Comparison of ENCODE assay signal across 11 cellular contexts in genomic region chr1:109926662-109927300, GRCh38. TPM values are rescaled to one million over a fixed set of nuclear protein-coding genes. Genes with fewer than 3 reads are reported as not detected.
A peak's percentile ranks its signal among the peaks of the same experiment; 100 is the strongest.
DNase-seq lines count a peak whose midpoint lies in the region; ATAC-seq and TF ChIP-seq lines count a peak whose summit lies in the region.
"Had no signal": no experiment of that assay in that cellular context is flagged by ENCODE, and none has a peak within 500 bp of the region (broad histone marks: within the 10 kb centered on the region; RNA-seq: fewer than 3 reads in every experiment).

No MANE protein-coding gene starts in this region.

- no peak overlapping the region for H3K4me3 ChIP-seq in duodenal mucosa (ENCODE audit: low read depth in 1 of 2, low read length in 2 of 2)
- H3K4me3 ChIP-seq in osteoblast (ENCODE audit: insufficient read depth, low read length): no peak overlapping the region

- H3K27me3 ChIP-seq in duodenal mucosa (ENCODE audit: control insufficient read depth in 1 of 2, insufficient read depth in 2 of 2, low read length in 2 of 2) (no peaks in the 10 kb centered on the region), osteoblast (ENCODE audit: insufficient read depth, low read length) (no peaks in the 10 kb centered on the region)

- peaks cover 11% of the 10 kb centered on the region for H3K79me2 ChIP-seq in osteoblast (ENCODE audit: insufficient read depth, low read length)

- H3K27ac ChIP-seq in duodenal mucosa (ENCODE audit: low read depth, low read length) (peak overlapping the region; percentile 39), osteoblast (ENCODE audit: low read depth, low read length) (peak overlapping the region; percentile 69)

- H2AFZ ChIP-seq in osteoblast (ENCODE audit: low read length): no peak overlapping the region

- no peak for ATAC-seq in GM21367 (IDR thresholded peaks at IDR 0.05; ENCODE audit: unreplicated experiment)
- ATAC-seq: activated naive CD4-positive, alpha-beta T cell treated with anti-CD3 and anti-CD28 coated beads, Interleukin-2, amount 50 U/mL, for 72 hours had no signal

- H3K4me1 ChIP-seq in duodenal mucosa (ENCODE audit: control insufficient read depth in 1 of 2, insufficient read depth in 2 of 2, low read length in 2 of 2) (peaks cover 46 to 53% of the 10 kb centered on the region in 2 donors), osteoblast (ENCODE audit: insufficient read depth, low read length) (peaks cover 32% of the 10 kb centered on the region)

- H3K9me3 ChIP-seq in duodenal mucosa (ENCODE audit: control insufficient read depth in 1 of 2, low read length in 2 of 2) (no peaks in the 10 kb centered on the region), osteoblast (ENCODE audit: low read depth, low read length) (no peaks in the 10 kb centered on the region)

- no peak overlapping the region for H3K4me2 ChIP-seq in osteoblast (ENCODE audit: insufficient read depth, low read length)

- TF ChIP-seq CTCF in osteoblast (IDR thresholded peaks at IDR 0.05; ENCODE audit: extremely low read depth, low read depth, low read length): no peak

- H3K36me3 ChIP-seq in duodenal mucosa (ENCODE audit: control insufficient read depth in 1 of 2, insufficient read depth in 2 of 2, low read length in 2 of 2) (peaks cover 17 to 58% of the 10 kb centered on the region in 2 donors), osteoblast (ENCODE audit: insufficient read depth, low read length) (peaks cover 76% of the 10 kb centered on the region)

- peaks cover 19% of the 10 kb centered on the region for H4K20me1 ChIP-seq in osteoblast (ENCODE audit: insufficient read depth, low read length)

- H3K9ac ChIP-seq in duodenal mucosa (ENCODE audit: low read depth in 1 of 2, low read length in 2 of 2): no peak overlapping the region

- DNase-seq in A172 (ENCODE audit: low spot score) (peak; percentile 55), NCI-H226 (peak; percentile 61), osteoblast (ENCODE audit: insufficient read length, low spot score, missing footprints) (peak; percentile 96), DMS114 treated with DMSO at 0.1 percent for 48 hours (lab: John Stamatoyannopoulos, UW; ENCODE audit: unreplicated experiment) (no peak), cortex of kidney (lab: John Stamatoyannopoulos, UW) (no peak), nucleus accumbens (lab: John Stamatoyannopoulos, UW) (no peak)
- DNase-seq: activated CD4-positive, CD25-positive, alpha-beta regulatory T cell treated with anti-CD3 and anti-CD28 coated beads, Interleukin-2, amount 50 U/mL, for 72 hours; NCI-H2107 had no signal

RNA-seq across cellular contexts. Expression of gene CSF1, which starts 16.1 kb away (rescaled TPM):
- total RNA-seq in A172 (2014; rRNA removed; shearing (Covaris generic)): 46.2 and 61.2 TPM in 2 replicates
- total RNA-seq in osteoblast: 38.0 and 53.9 TPM in 2 replicates

RNA-seq across cellular contexts. Expression of gene AHCYL1, which starts 57.8 kb away (rescaled TPM):
- total RNA-seq in A172 (2014; rRNA removed; shearing (Covaris generic)): 36.6 and 37.6 TPM in 2 replicates
- total RNA-seq in osteoblast: 56.8 and 61.0 TPM in 2 replicates

Comparison
In these comparisons a context has a peak if more than half of its experiments do, and no peak if none do; other contexts are left out.
1. DNase-seq: peak in A172 (single experiment), NCI-H226 (single experiment) and osteoblast (single experiment); none in DMS114 treated with DMSO at 0.1 percent for 48 hours (single experiment), cortex of kidney (single experiment) and nucleus accumbens (0 of 56).